ENCODE assay signal across 8 cellular contexts in the genomic region with DNA sequence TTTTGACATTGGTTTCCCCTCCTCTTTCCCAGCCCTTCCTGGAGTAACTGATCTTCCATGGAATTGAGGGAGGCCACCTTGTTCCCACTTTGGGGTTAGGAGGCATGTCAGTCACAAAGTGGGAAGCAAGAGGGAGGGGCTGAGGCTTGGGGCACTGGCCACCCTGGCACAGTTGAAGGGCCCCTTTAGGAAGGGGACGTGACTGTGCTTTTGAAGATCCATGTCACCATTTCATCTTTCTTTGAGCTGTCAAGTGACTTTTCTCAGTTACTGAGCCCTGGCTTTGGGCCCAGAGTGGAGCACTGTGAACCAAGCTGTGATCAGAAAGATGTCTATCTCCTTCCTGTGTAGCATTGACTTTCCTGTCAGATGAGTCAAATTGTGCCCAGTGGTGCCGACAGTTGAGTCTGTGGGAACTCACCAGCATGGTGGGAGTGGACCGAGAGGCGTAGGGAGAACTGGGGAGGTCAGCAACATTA. TPM values are rescaled to one million over a fixed set of nuclear protein-coding genes. Genes with fewer than 3 reads are reported as not detected.
DNase-seq lines count a peak whose midpoint lies in the region; ATAC-seq and TF ChIP-seq lines count a peak whose summit lies in the region.

No MANE protein-coding gene starts in this region.

- intact Hi-C loops in sciatic nerve (cut with DNase I): no loop called here

- H3K4me1 Mint-ChIP-seq in chondrocyte (ENCODE audit: low read depth): peaks cover 26% of the 10 kb centered on the region

- peaks cover 4% of the 10 kb centered on the region for H3K9me3 Mint-ChIP-seq in chondrocyte (ENCODE audit: low read depth)

- ATAC-seq in sciatic nerve (peak; percentile 48), GM21515 (IDR thresholded peaks at IDR 0.05; ENCODE audit: unreplicated experiment) (no peak), GM18517 (IDR thresholded peaks at IDR 0.05; ENCODE audit: unreplicated experiment) (no peak)

- H3K27ac Mint-ChIP-seq in chondrocyte (ENCODE audit: unreplicated experiment): peak overlapping the region; percentile 94

- TF ChIP-seq CTCF in chondrocyte (IDR thresholded peaks at IDR 0.05): no peak

- no peak overlapping the region for H3K4me3 Mint-ChIP-seq in chondrocyte (ENCODE audit: unreplicated experiment)

- DNase-seq in Daoy (ENCODE audit: low read depth) (peak; percentile 29), UCSD-AML1 (lab: John Stamatoyannopoulos, UW; ENCODE audit: unreplicated experiment) (peak; percentile 79), chondrocyte (ENCODE audit: low spot score) (no peak), sciatic nerve (ENCODE audit: low spot score) (no peak), SW 1271 (lab: John Stamatoyannopoulos, UW) (no peak), ureter (ENCODE audit: low spot score) (no peak)

- H3K27me3 Mint-ChIP-seq in chondrocyte (ENCODE audit: low read depth): no peaks in the 10 kb centered on the region

- H3K36me3 Mint-ChIP-seq in chondrocyte (ENCODE audit: low read depth): peaks cover 2% of the 10 kb centered on the region

RNA-seq across cellular contexts. Expression of a gene that starts 38.5 kb away (rescaled TPM):
- total RNA-seq in Daoy (2014; rRNA removed; shearing (Covaris generic)): not detected in 2 replicates
- total RNA-seq in chondrocyte: 0.17 TPM in 1 of 3 replicates, not detected in the others
- total RNA-seq in sciatic nerve: 11.7 TPM
- 3.3 TPM for total RNA-seq in ureter

RNA-seq across cellular contexts. Expression of a gene that starts 38.7 kb away (rescaled TPM):
- 0.06 and 0.11 TPM in 2 replicates for total RNA-seq in Daoy (2014; rRNA removed; shearing (Covaris generic))
- total RNA-seq in chondrocyte (0.10 to 0.20 TPM in 2 of 3 replicates, not detected in the other), sciatic nerve (30.5 TPM), ureter (13.3 TPM)

RNA-seq across cellular contexts. Expression of a gene that starts 58.4 kb away (rescaled TPM):
- 0.80 and 6.4 TPM in 2 replicates for total RNA-seq in Daoy (2014; rRNA removed; shearing (Covaris generic))
- 1.1 to 1.4 TPM (median 1.3 TPM) in 3 replicates for total RNA-seq in chondrocyte
- total RNA-seq in sciatic nerve: 26.6 TPM
- total RNA-seq in ureter: 12.5 TPM

Comparison
In these comparisons a context has a peak if more than half of its experiments do, and no peak if none do; other contexts are left out.
1. DNase-seq: peak in Daoy (single experiment) and UCSD-AML1 (single experiment); none in chondrocyte (single experiment), sciatic nerve (single experiment), SW 1271 (0 of 2) and ureter (single experiment).
2. RNA of a gene that starts 38.7 kb away (total RNA-seq): 30.5 TPM in sciatic nerve (single experiment) and 13.3 TPM in ureter (single experiment); 0.10 to 0.20 TPM in chondrocyte and 0.06 to 0.11 TPM in Daoy; every median in the first group is over 10 times any median in the second.